1 cellular context compared by ENCODE assay signal in genomic region chr18:67300498-67300897, GRCh38.
TF ChIP-seq lines count a peak whose summit lies in the region.

No MANE protein-coding gene starts in this region.

TF ChIP-seq in GM12878, 131 proteins besides CTCF, POLR2A, EP300 and RAD21 (continued from another document):
- TF ChIP-seq CEBPZ (IDR thresholded peaks at IDR 0.05; ENCODE audit: low read depth, low read length): peak; percentile 85
- no peak for TF ChIP-seq HDGF (IDR thresholded peaks at IDR 0.05)
- peak; percentile 38; the same call in 1 of the 2 replicates for TF ChIP-seq CBX5 (IDR thresholded peaks at IDR 0.05; ENCODE audit: low read depth)
- TF ChIP-seq RELA (IDR thresholded peaks at IDR 0.05; ENCODE audit: borderline replicate concordance, partially characterized antibody): no peak
- TF ChIP-seq ZBED1 (IDR thresholded peaks at IDR 0.05; ENCODE audit: borderline replicate concordance): no peak
- no peak for TF ChIP-seq HSF1 (IDR thresholded peaks at IDR 0.05; ENCODE audit: low read depth, low read length)
